15 cellular contexts compared by ENCODE assay signal in genomic region chr13:104920091-104920490, GRCh38.
DNase-seq lines count a peak whose midpoint lies in the region; ATAC-seq and TF ChIP-seq lines count a peak whose summit lies in the region.
"Had no signal": no experiment of that assay in that cellular context is flagged by ENCODE, and none has a peak within 500 bp of the region (broad histone marks: within the 10 kb centered on the region; RNA-seq: fewer than 3 reads in every experiment).

No MANE protein-coding gene starts in this region.

- H3K9me2 ChIP-seq in PC-9 (ENCODE audit: insufficient read depth): no peaks in the 10 kb centered on the region

- peak; percentile 38 for DNase-seq in HT1080 (ENCODE audit: low read depth)
- peak in 1 of 2 experiments; percentile 3 for DNase-seq in PC-9
- peak; percentile 6 for DNase-seq in epithelial cell of esophagus (ENCODE audit: low read depth)
- DNase-seq in transverse colon: no peak
- DNase-seq in dedifferentiated amniotic fluid mesenchymal stem cell (ENCODE audit: extremely low spot score): no peak
- no peak for DNase-seq in activated T-cell treated with anti-CD3 and anti-CD28 coated beads, Interleukin-2, amount 50 U/mL, for 72 hours
- no peak for DNase-seq in mesenchymal stem cell
- DNase-seq: ACHN; BE2C; C1 segment of cervical spinal cord; CD4-positive, CD25-positive, alpha-beta regulatory T cell; GDM1; HCEC 1CT had no signal

- no peaks in the 10 kb centered on the region for H4K20me1 ChIP-seq in PC-9 (ENCODE audit: insufficient read depth)

- no peak overlapping the region for H3K27ac ChIP-seq in PC-9
- no peak overlapping the region for H3K27ac ChIP-seq in transverse colon
- H3K27ac ChIP-seq in mesenchymal stem cell (ENCODE audit: low read length, poor library complexity, severe bottlenecking): no peak overlapping the region

- H3K4me2 ChIP-seq in PC-9 (no peak overlapping the region), mesenchymal stem cell (ENCODE audit: low read length, poor library complexity, severe bottlenecking) (no peak overlapping the region)
- H3K4me2 ChIP-seq: GM23338 had no signal

- no TSS peak for BruUV-seq in PC-9 (replicated peaks; lab: Mats Ljungman, UMichigan)

- H3K14ac ChIP-seq in mesenchymal stem cell (ENCODE audit: low read length in 2 of 2): no peak overlapping the region

- H3K9me3 ChIP-seq in PC-9 (ENCODE audit: insufficient read depth, low read depth): no peaks in the 10 kb centered on the region
- H3K9me3 ChIP-seq in transverse colon: no peaks in the 10 kb centered on the region
- H3K9me3 ChIP-seq in mesenchymal stem cell (ENCODE audit: control insufficient read depth, low read length): no peaks in the 10 kb centered on the region
- H3K9me3 ChIP-seq: BE2C, Caco-2 had no signal

- H2AFZ ChIP-seq in PC-9: peak overlapping the region; percentile 20; the same call in 1 of the 2 replicates
- no peak overlapping the region for H2AFZ ChIP-seq in mesenchymal stem cell (ENCODE audit: low read depth, low read length)
- H2AFZ ChIP-seq: GM23338 had no signal

- ATAC-seq in activated T-cell treated with anti-CD3 and anti-CD28 coated beads, Interleukin-2, amount 50 U/mL, for 72 hours (replicated peaks in 1 of 2): no peak
- ATAC-seq: GM23338 had no signal

- CTCF ChIA-PET in PC-9 (lab: Charles Lee): no interaction called here

- H2BK120ac ChIP-seq in mesenchymal stem cell (ENCODE audit: low read depth, low read length): no peak overlapping the region

- no peak overlapping the region for H3K4me3 Mint-ChIP-seq in activated T-cell treated with anti-CD3 and anti-CD28 coated beads, Interleukin-2, amount 50 U/mL, for 72 hours
- H3K4me3 Mint-ChIP-seq: CD4-positive, CD25-positive, alpha-beta regulatory T cell; GM23338 had no signal

- WGBS in transverse colon (ENCODE audit: low coverage in 1 of 2), 2 donors: 91 to 100% methylated on average over 1 to 4 of the region's 4 CpGs
- 92% methylated on average over 2 of the region's 4 CpGs for WGBS in mesenchymal stem cell

- H3K27ac Mint-ChIP-seq in activated T-cell treated with anti-CD3 and anti-CD28 coated beads, Interleukin-2, amount 50 U/mL, for 72 hours: no peak overlapping the region
- H3K27ac Mint-ChIP-seq: CD4-positive, CD25-positive, alpha-beta regulatory T cell; GM23338 had no signal

- H3K27me3 Mint-ChIP-seq in activated T-cell treated with anti-CD3 and anti-CD28 coated beads, Interleukin-2, amount 50 U/mL, for 72 hours (ENCODE audit: low read depth): no peaks in the 10 kb centered on the region
- H3K27me3 Mint-ChIP-seq: CD4-positive, CD25-positive, alpha-beta regulatory T cell had no signal

- no peak overlapping the region for H4K8ac ChIP-seq in mesenchymal stem cell (ENCODE audit: low read length)

- peaks cover 3 to 12% of the 10 kb centered on the region in 2 donors for H3K9me3 Mint-ChIP-seq in activated T-cell treated with anti-CD3 and anti-CD28 coated beads, Interleukin-2, amount 50 U/mL, for 72 hours

- in situ Hi-C loops in transverse colon (cut with MboI; ENCODE audit: low pct_ligation_motif_present in 1 of 4, low pct_unique_long_range_greater_than_20kb in 1 of 4, low sequenced_read_pairs in 3 of 4): no loop called here

- no peak overlapping the region for H2BK15ac ChIP-seq in mesenchymal stem cell (ENCODE audit: low read depth, poor library complexity, severe bottlenecking)

- H3K79me1 ChIP-seq in mesenchymal stem cell (replicated peaks; ENCODE audit: low read length, poor library complexity, severe bottlenecking): no peaks in the 10 kb centered on the region

- H3K36me3 ChIP-seq in PC-9 (ENCODE audit: low read depth): no peaks in the 10 kb centered on the region
- no peaks in the 10 kb centered on the region for H3K36me3 ChIP-seq in transverse colon
- no peaks in the 10 kb centered on the region for H3K36me3 ChIP-seq in mesenchymal stem cell (ENCODE audit: control insufficient read depth in 1 of 2, insufficient read depth in 2 of 2, low read depth in 1 of 2, low read length in 2 of 2)
- H3K36me3 ChIP-seq: BE2C had no signal

- no peak overlapping the region for H2AK5ac ChIP-seq in mesenchymal stem cell (ENCODE audit: low read length, severe bottlenecking)

- H3K4me3 ChIP-seq in PC-9 (no peak overlapping the region), epithelial cell of esophagus (ENCODE audit: low read length) (no peak overlapping the region), transverse colon (no peak overlapping the region), mesenchymal stem cell (ENCODE audit: insufficient read depth in 1 of 2, low read depth in 1 of 2, low read length in 2 of 2) (no peak overlapping the region)
- H3K4me3 ChIP-seq: GM23338 had no signal

- no peaks in the 10 kb centered on the region for H3F3A ChIP-seq in PC-9 (ENCODE audit: insufficient read depth, low read depth)

- H3K27me3 ChIP-seq in PC-9 (ENCODE audit: insufficient read depth, low read depth): no peaks in the 10 kb centered on the region
- H3K27me3 ChIP-seq in transverse colon: no peaks in the 10 kb centered on the region
- H3K27me3 ChIP-seq in mesenchymal stem cell (ENCODE audit: control insufficient read depth in 1 of 2, insufficient read depth in 1 of 2, low read length in 2 of 2): no peaks in the 10 kb centered on the region
- H3K27me3 ChIP-seq: BE2C had no signal

- H3K9ac ChIP-seq in mesenchymal stem cell (ENCODE audit: low read length): no peak overlapping the region

- H3K23ac ChIP-seq in mesenchymal stem cell (ENCODE audit: low read length in 2 of 2): no peak overlapping the region

- no peak overlapping the region for H3K18ac ChIP-seq in mesenchymal stem cell (ENCODE audit: low read depth in 1 of 2, low read length in 2 of 2)

- intact Hi-C loops in PC-9 (cut with micrococcal nuclease; ENCODE audit: unreplicated experiment): no loop called here
- intact Hi-C loops in transverse colon (cut with DNase I; ENCODE audit: low total_unique reads): no loop called here

- H3K4me1 ChIP-seq in PC-9 (replicated peaks; ENCODE audit: insufficient read depth) (no peaks in the 10 kb centered on the region), transverse colon (no peaks in the 10 kb centered on the region), mesenchymal stem cell (ENCODE audit: control insufficient read depth, insufficient read depth, low read depth, low read length) (no peaks in the 10 kb centered on the region)
- H3K4me1 ChIP-seq: BE2C, Caco-2 had no signal

- H4K91ac ChIP-seq in mesenchymal stem cell (ENCODE audit: low read length): no peak overlapping the region

- TF ChIP-seq EP300 in transverse colon (IDR thresholded peaks at IDR 0.05; ENCODE audit: low read depth): no peak

- H2BK12ac ChIP-seq in mesenchymal stem cell (ENCODE audit: low read length in 2 of 2): no peak overlapping the region

- TF ChIP-seq POLR2A in transverse colon (IDR thresholded peaks at IDR 0.05): no peak

- H3K4me1 Mint-ChIP-seq in activated T-cell treated with anti-CD3 and anti-CD28 coated beads, Interleukin-2, amount 50 U/mL, for 72 hours (ENCODE audit: low read depth): peaks cover 16% of the 10 kb centered on the region
- H3K4me1 Mint-ChIP-seq: CD4-positive, CD25-positive, alpha-beta regulatory T cell; GM23338 had no signal

- H3K4ac ChIP-seq in mesenchymal stem cell (ENCODE audit: low read depth in 1 of 2, low read length in 2 of 2): no peak overlapping the region

- H3K79me2 ChIP-seq in PC-9 (ENCODE audit: low read depth): no peaks in the 10 kb centered on the region

- no peak for TF ChIP-seq CTCF in PC-9 (conservative IDR thresholded peaks at IDR 0.05)
- TF ChIP-seq CTCF in epithelial cell of esophagus (IDR thresholded peaks at IDR 0.05; ENCODE audit: insufficient read depth, low read depth, low read length, missing control alignments): no peak
- no peak for TF ChIP-seq CTCF in transverse colon (IDR thresholded peaks at IDR 0.05)

- POLR2A ChIA-PET in PC-9 (lab: Charles Lee; ENCODE audit: unreplicated experiment): no interaction called here

- peaks cover 1 to 2% of the 10 kb centered on the region in 2 donors for H3K36me3 Mint-ChIP-seq in activated T-cell treated with anti-CD3 and anti-CD28 coated beads, Interleukin-2, amount 50 U/mL, for 72 hours (ENCODE audit: insufficient read depth in 2 of 2)
- H3K36me3 Mint-ChIP-seq: CD4-positive, CD25-positive, alpha-beta regulatory T cell had no signal

- no peak overlapping the region for H2BK5ac ChIP-seq in mesenchymal stem cell (ENCODE audit: low read depth, low read length, poor library complexity, severe bottlenecking)

Comparison
In these comparisons a context has a peak if more than half of its experiments do, and no peak if none do; other contexts are left out.
1. DNase-seq: peak in HT1080 (single experiment) and epithelial cell of esophagus (single experiment); none in transverse colon (single experiment), dedifferentiated amniotic fluid mesenchymal stem cell (single experiment), activated T-cell treated with anti-CD3 and anti-CD28 coated beads, Interleukin-2, amount 50 U/mL, for 72 hours (0 of 2) and mesenchymal stem cell (single experiment).